In the genomic region with DNA sequence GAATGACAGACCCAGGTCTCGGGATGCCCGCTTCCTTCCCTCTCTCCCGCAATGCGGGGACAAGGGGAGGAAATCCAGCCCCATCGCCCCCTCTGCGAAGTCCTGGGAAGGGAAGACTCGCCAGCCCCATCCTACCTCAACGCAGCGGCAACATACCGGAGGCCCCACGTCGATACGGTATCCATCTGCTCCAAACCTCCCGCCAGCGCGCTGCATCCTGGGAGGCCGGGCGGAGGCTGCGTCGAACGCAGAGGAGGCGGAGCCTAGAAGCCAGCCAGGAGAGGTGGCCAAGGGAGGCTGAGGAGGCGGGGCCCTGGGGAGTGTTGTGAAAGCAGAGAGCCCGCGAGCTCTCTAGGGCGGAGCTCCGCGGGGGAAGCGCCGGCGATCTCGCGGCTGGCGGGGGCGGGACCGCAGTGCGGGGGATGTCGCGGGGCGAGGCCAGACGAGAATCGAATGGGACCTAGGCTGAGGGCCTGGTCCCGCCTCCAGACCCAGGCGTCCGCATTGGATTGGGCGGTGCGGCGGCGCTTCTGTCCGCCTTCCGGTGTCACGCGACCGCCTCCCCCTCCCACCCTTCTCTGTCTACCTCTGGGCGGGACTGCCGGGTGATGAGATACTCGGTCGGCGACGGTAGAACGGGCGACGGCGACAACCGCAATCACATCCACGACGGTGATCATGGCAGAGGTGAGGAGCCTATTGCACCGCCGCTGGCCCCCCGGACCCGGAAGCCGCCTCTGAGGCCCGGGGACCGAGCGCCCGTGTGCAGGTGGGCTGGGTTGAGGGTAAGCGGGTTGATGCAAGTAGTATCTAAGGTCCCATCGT, we compare ENCODE assay signal across 1 cellular context.
TF ChIP-seq lines count a peak whose summit lies in the region.

FANCB (minus strand) TSS at position 219 of the 825 bp plus-strand sequence. CDS start 7,559 bp downstream, outside the sequence.
MOSPD2 (plus strand) TSS at position 571 of the 825 bp plus-strand sequence; CDS start at position 679, 108 bp downstream.

TF ChIP-seq in IMR-90, 13 proteins besides CTCF, POLR2A, EP300 and RAD21 (continued from another document):
- TF ChIP-seq FOS (IDR thresholded peaks at IDR 0.05; ENCODE audit: low read depth, low read length) (no peak), RCOR1 (IDR thresholded peaks at IDR 0.05; ENCODE audit: insufficient replicate concordance, low read length) (no peak), RFX5 (IDR thresholded peaks at IDR 0.05; ENCODE audit: low read depth, low read length) (no peak), BHLHE40 (IDR thresholded peaks at IDR 0.05; ENCODE audit: low read depth, low read length) (peak; percentile 85; the same call in 1 of the 2 replicates), MAZ (IDR thresholded peaks at IDR 0.05; ENCODE audit: borderline replicate concordance, low read depth, low read length) (peak; percentile 10; the same call in 1 of the 2 replicates)
